Comparison of ENCODE assay signal across 25 cellular contexts in the genomic region with DNA sequence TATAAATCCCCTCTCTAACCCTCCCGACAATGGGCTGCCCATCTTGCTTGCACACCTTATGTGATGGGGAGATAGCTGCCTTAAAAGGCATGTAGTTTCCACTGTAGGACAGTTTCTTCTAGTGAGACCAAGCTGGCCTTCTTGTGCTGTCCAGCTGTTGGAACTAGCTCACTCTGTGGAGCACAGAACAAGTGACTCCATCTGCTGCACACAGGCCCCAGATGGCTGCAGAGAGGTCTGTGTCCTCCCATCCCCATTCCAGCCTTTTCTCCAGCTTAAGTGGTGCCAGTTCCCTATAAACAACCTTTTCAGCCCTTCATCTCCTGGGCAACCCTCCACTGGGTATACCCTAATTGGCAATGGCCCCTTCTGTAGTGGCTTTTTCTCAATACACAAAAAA. TPM values are rescaled to one million over a fixed set of nuclear protein-coding genes. Genes with fewer than 3 reads are reported as not detected.
"Had no signal": no experiment of that assay in that cellular context is flagged by ENCODE, and none has a peak within 500 bp of the region (broad histone marks: within the 10 kb centered on the region; RNA-seq: fewer than 3 reads in every experiment).

No MANE protein-coding gene starts in this region.

- H3K27me3 ChIP-seq: ascending aorta, brain microvascular endothelial cell, dorsolateral prefrontal cortex, gastrocnemius medialis, right lobe of liver, testis, transverse colon had no signal

- H3K4me3 ChIP-seq: ascending aorta, coronary artery, dorsolateral prefrontal cortex, gastrocnemius medialis, hepatocyte, mucosa of descending colon, right lobe of liver, testis, transverse colon had no signal

- H3K27ac ChIP-seq: ascending aorta, brain microvascular endothelial cell, coronary artery, gastrocnemius medialis, hepatocyte, right lobe of liver, testis, transverse colon, VCaP had no signal

- DNase-seq: activated CD4-positive, alpha-beta T cell treated with anti-CD3 and anti-CD28 coated beads for 48 hours; activated CD4-positive, alpha-beta T cell treated with anti-CD3 and anti-CD28 coated beads, Interleukin-2, amount 50 U/mL, for 48 hours; activated CD8-positive, alpha-beta memory T cell treated with anti-CD3 and anti-CD28 coated beads for 24 hours; activated effector memory CD4-positive, alpha-beta T cell treated with anti-CD3 and anti-CD28 coated beads, Interleukin-2, amount 50 U/mL, for 16 hours; activated naive CD4-positive, alpha-beta T cell treated with anti-CD3 and anti-CD28 coated beads, Interleukin-2, amount 10 ng/mL, durations not matched to agents 7 days and 5 days; activated naive CD8-positive, alpha-beta T cell treated with anti-CD3 and anti-CD28 coated beads, Interleukin-2, amount 10 ng/mL, durations not matched to agents 7 days and 5 days; brain microvascular endothelial cell; dorsolateral prefrontal cortex; effector memory CD4-positive, alpha-beta T cell; gastrocnemius medialis; left cardiac atrium; left ventricle myocardium superior; mucosa of descending colon; right lobe of liver; stimulated activated CD4-positive, alpha-beta T cell treated with anti-CD3 and anti-CD28 coated beads, Interleukin-2, amount 100 ng/mL, for 48 hours; stimulated activated naive CD8-positive, alpha-beta T cell treated with anti-CD3 and anti-CD28 coated beads, Interleukin-15, Interleukin-2, amounts not matched to agents 100 U/mL and 50 U/mL, for 24 hours; testis; transverse colon had no signal

- H3K4me1 ChIP-seq: ascending aorta, right lobe of liver had no signal

- H2AFZ ChIP-seq: hepatocyte had no signal

- H3K9me3 ChIP-seq: ascending aorta, gastrocnemius medialis, mucosa of descending colon, right lobe of liver, testis, transverse colon had no signal

- H3K36me3 ChIP-seq: ascending aorta, brain microvascular endothelial cell, gastrocnemius medialis, right lobe of liver, transverse colon had no signal

- H3K79me2 ChIP-seq: hepatocyte had no signal

- H3K4me2 ChIP-seq: hepatocyte had no signal

RNA-seq across cellular contexts. Expression of gene PSD2, which starts 18.8 kb away (rescaled TPM):
- total RNA-seq: ascending aorta, epithelial cell of proximal tubule, hepatocyte, left ventricle myocardium superior, mesenteric fat pad, myocyte had no signal
